Comparison of ENCODE assay signal across 17 cellular contexts in genomic region chr20:58102744-58103516, GRCh38.
DNase-seq lines count a peak whose midpoint lies in the region; ATAC-seq, FAIRE-seq and TF ChIP-seq lines count a peak whose summit lies in the region.
"Had no signal": no experiment of that assay in that cellular context is flagged by ENCODE, and none has a peak within 500 bp of the region (broad histone marks: within the 10 kb centered on the region; RNA-seq: fewer than 3 reads in every experiment).

No MANE protein-coding gene starts in this region.

- H3K27ac ChIP-seq in SK-N-SH (ENCODE audit: low read depth in 2 of 2, low read length in 1 of 2) = no peak overlapping the region
- H3K27ac ChIP-seq: gastrocnemius medialis had no signal

- H3K36me3 ChIP-seq in SK-N-SH (replicated peaks in 1 of 2; ENCODE audit: control insufficient read depth in 1 of 2, insufficient read depth in 2 of 2, low read length in 1 of 2) (no peaks in the 10 kb centered on the region), bronchial epithelial cell (ENCODE audit: control insufficient read depth, insufficient read depth, low read length) (no peaks in the 10 kb centered on the region)
- H3K36me3 ChIP-seq: gastrocnemius medialis, HAP-1 had no signal

- no peaks in the 10 kb centered on the region for H3K36me3 Mint-ChIP-seq in effector memory CD8-positive, alpha-beta T cell (ENCODE audit: insufficient read depth)
- H3K36me3 Mint-ChIP-seq: natural killer cell treated with Interleukin-12 subunit alpha and Interleukin-12 subunit beta and Interleukin-15 and Interleukin-18, amount 100 ng/mL, for 72 hours had no signal

- POLR2A ChIA-PET in SK-N-SH (lab: Yijun Ruan, JAX) = no interaction called here

- no peak overlapping the region for H3K9ac ChIP-seq in SK-N-SH

- H3K27ac Mint-ChIP-seq in effector memory CD8-positive, alpha-beta T cell = no peak overlapping the region
- H3K27ac Mint-ChIP-seq: natural killer cell treated with Interleukin-12 subunit alpha and Interleukin-12 subunit beta and Interleukin-15 and Interleukin-18, amount 100 ng/mL, for 72 hours had no signal

- no peak overlapping the region for H3K4me3 Mint-ChIP-seq in effector memory CD8-positive, alpha-beta T cell
- H3K4me3 Mint-ChIP-seq: natural killer cell treated with Interleukin-12 subunit alpha and Interleukin-12 subunit beta and Interleukin-15 and Interleukin-18, amount 100 ng/mL, for 72 hours had no signal

- no peak for DNase-seq in SK-N-SH
- DNase-seq in NCI-H146 treated with DMSO at 0.1 percent for 48 hours (lab: John Stamatoyannopoulos, UW; ENCODE audit: unreplicated experiment) = peak; percentile 67
- peak; percentile 61 for DNase-seq in bronchial epithelial cell (ENCODE audit: low read depth)
- peak in 2 of 3 experiments; percentile 5 to 45 for DNase-seq in stimulated activated CD4-positive, alpha-beta T cell treated with anti-CD3 and anti-CD28 coated beads, TNF-alpha, amount 100 ng/mL, for 24 hours (ENCODE audit: low read depth in 3 of 3)
- no peak for DNase-seq in GM03348 (ENCODE audit: low spot score)
- DNase-seq in posterior vena cava (ENCODE audit: low spot score) = no peak
- no peak for DNase-seq in effector memory CD8-positive, alpha-beta T cell
- DNase-seq: 8988T; activated effector memory CD4-positive, alpha-beta T cell treated with Interleukin-2 at 50 U/mL for 16 hours; gastrocnemius medialis; kidney; T1000 had no signal

- no peak for FAIRE-seq in bronchial epithelial cell (lab: Jason Lieb, UNC)
- FAIRE-seq: K562, kidney had no signal

- H3K4me3 ChIP-seq in SK-N-SH (ENCODE audit: low read depth in 2 of 2, low read length in 1 of 2) = no peak overlapping the region
- H3K4me3 ChIP-seq in bronchial epithelial cell (ENCODE audit: low read depth, low read length) = no peak overlapping the region
- H3K4me3 ChIP-seq: gastrocnemius medialis, HAP-1, K562, skin epidermis had no signal

- 79% methylated on average over 7 of the region's 7 CpGs for WGBS in SK-N-SH (ENCODE audit: low lambda C conversion rate)

- 0 out of 4 replicates have a peak, but pooled peaks of 1 of the 2 experiments have one; percentile 4 for TF ChIP-seq EP300 in SK-N-SH (IDR thresholded peaks at IDR 0.05; ENCODE audit: borderline replicate concordance in 1 of 2, low read depth in 1 of 2, low read length in 1 of 2)

- TF ChIP-seq RAD21 in SK-N-SH (IDR thresholded peaks at IDR 0.05; ENCODE audit: low read length) = no peak

- no peaks in the 10 kb centered on the region for H3F3A ChIP-seq in SK-N-SH (replicated peaks; ENCODE audit: insufficient read depth)

- no peaks in the 10 kb centered on the region for H3K9me2 ChIP-seq in SK-N-SH

- H2AFZ ChIP-seq in SK-N-SH (ENCODE audit: low read depth) = no peak overlapping the region

- no peak for ATAC-seq in SK-N-SH treated with all-trans-retinoic acid at 6 μM for 48 hours
- no peak for ATAC-seq in effector memory CD8-positive, alpha-beta T cell (replicated peaks)
- ATAC-seq: gastrocnemius medialis, K562 had no signal

- no peaks in the 10 kb centered on the region for H3K4me1 Mint-ChIP-seq in effector memory CD8-positive, alpha-beta T cell (ENCODE audit: low read depth in 2 of 2)

- no peaks in the 10 kb centered on the region for H3K79me2 ChIP-seq in SK-N-SH (ENCODE audit: insufficient read depth)

- CTCF ChIA-PET in SK-N-SH (lab: Yijun Ruan, JAX) = interaction anchor here (0.8 to 8.3 kb wide), 5 partner anchors 11 to 77 kb away, joined by 3 to 52 read pairs (median 3); no protein-coding TSS in a partner anchor

- peaks cover 58 to 60% of the 10 kb centered on the region in 2 donors for H3K27me3 Mint-ChIP-seq in effector memory CD8-positive, alpha-beta T cell

- H3K4me2 ChIP-seq in SK-N-SH = no peak overlapping the region

- H3K9me3 ChIP-seq in SK-N-SH = no peaks in the 10 kb centered on the region
- H3K9me3 ChIP-seq: gastrocnemius medialis, HAP-1 had no signal

- peaks cover 0 to 2% of the 10 kb centered on the region in 2 donors for H3K9me3 Mint-ChIP-seq in effector memory CD8-positive, alpha-beta T cell
- H3K9me3 Mint-ChIP-seq: natural killer cell treated with Interleukin-12 subunit alpha and Interleukin-12 subunit beta and Interleukin-15 and Interleukin-18, amount 100 ng/mL, for 72 hours had no signal

- TF ChIP-seq CTCF in SK-N-SH (IDR thresholded peaks at IDR 0.05) = no peak
- no peak for TF ChIP-seq CTCF in bronchial epithelial cell (IDR thresholded peaks at IDR 0.05; ENCODE audit: insufficient read depth, low read length, severe bottlenecking)

- H4K20me1 ChIP-seq in SK-N-SH (ENCODE audit: insufficient read depth) = no peaks in the 10 kb centered on the region

- H3K4me1 ChIP-seq in SK-N-SH (ENCODE audit: control insufficient read depth in 1 of 2, insufficient read depth in 2 of 2, low read depth in 1 of 2, low read length in 1 of 2) = peaks cover 0 to 8% of the 10 kb centered on the region in 2 experiments; a peak in 1 of 4 replicates
- H3K4me1 ChIP-seq: gastrocnemius medialis, HAP-1 had no signal

- H3K27me3 ChIP-seq in SK-N-SH (ENCODE audit: insufficient read depth) = no peaks in the 10 kb centered on the region
- H3K27me3 ChIP-seq in bronchial epithelial cell (ENCODE audit: control insufficient read depth, insufficient read depth, low read length) = peaks cover 1% of the 10 kb centered on the region
- H3K27me3 ChIP-seq: gastrocnemius medialis had no signal

- intact Hi-C loops in posterior vena cava (cut with DNase I) = loop anchor here in 1 of 2 donors (1.0 kb wide), 1 partner anchor 32 kb away; no protein-coding TSS in a partner anchor

TF ChIP-seq in SK-N-SH, 30 proteins besides CTCF, POLR2A, EP300 and RAD21:
- TF ChIP-seq TAF1 (IDR thresholded peaks at IDR 0.05; ENCODE audit: borderline replicate concordance, low read depth, low read length) = no peak
- no peak for TF ChIP-seq MEF2A (IDR thresholded peaks at IDR 0.05; ENCODE audit: borderline replicate concordance, low read depth)
- peak; percentile 16; the same call in 1 of the 2 replicates for TF ChIP-seq FOSL2 (IDR thresholded peaks at IDR 0.05; ENCODE audit: borderline replicate concordance, low read depth)
- TF ChIP-seq, protein P1, sequence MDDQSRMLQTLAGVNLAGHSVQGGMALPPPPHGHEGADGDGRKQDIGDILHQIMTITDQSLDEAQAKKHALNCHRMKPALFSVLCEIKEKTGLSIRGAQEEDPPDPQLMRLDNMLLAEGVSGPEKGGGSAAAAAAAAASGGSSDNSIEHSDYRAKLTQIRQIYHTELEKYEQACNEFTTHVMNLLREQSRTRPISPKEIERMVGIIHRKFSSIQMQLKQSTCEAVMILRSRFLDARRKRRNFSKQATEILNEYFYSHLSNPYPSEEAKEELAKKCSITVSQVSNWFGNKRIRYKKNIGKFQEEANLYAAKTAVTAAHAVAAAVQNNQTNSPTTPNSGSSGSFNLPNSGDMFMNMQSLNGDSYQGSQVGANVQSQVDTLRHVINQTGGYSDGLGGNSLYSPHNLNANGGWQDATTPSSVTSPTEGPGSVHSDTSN (IDR thresholded peaks at IDR 0.05) = 0 out of 2 replicates have a peak, but pooled peaks have one; percentile 4
- TF ChIP-seq FOXJ3 (CRISPR knock-in tag; IDR thresholded peaks at IDR 0.05) = no peak
TF ChIP-seq in SK-N-SH: peak in this region for 2.

TF ChIP-seq in SK-N-SH treated with all-trans-retinoic acid at 6 μM for 48 hours, 23 proteins besides CTCF, POLR2A, EP300 and RAD21:
- no peak for TF ChIP-seq GLIS3 (CRISPR knock-in tag; IDR thresholded peaks at IDR 0.05)
- no peak for TF ChIP-seq ZC3H10 (CRISPR knock-in tag; IDR thresholded peaks at IDR 0.05)
- no peak for TF ChIP-seq PPARA (CRISPR knock-in tag; IDR thresholded peaks at IDR 0.05; ENCODE audit: borderline replicate concordance)
- no peak for TF ChIP-seq ZNF565 (CRISPR knock-in tag; conservative IDR thresholded peaks at IDR 0.05; ENCODE audit: low read depth)
- TF ChIP-seq ESRRG (CRISPR knock-in tag; IDR thresholded peaks at IDR 0.05) = no peak
- TF ChIP-seq ZFP3 (CRISPR knock-in tag; IDR thresholded peaks at IDR 0.05) = no peak

Comparison
In these comparisons a context has a peak if more than half of its experiments do, and no peak if none do; other contexts are left out.
1. DNase-seq: peak in NCI-H146 treated with DMSO at 0.1 percent for 48 hours (single experiment), bronchial epithelial cell (single experiment) and stimulated activated CD4-positive, alpha-beta T cell treated with anti-CD3 and anti-CD28 coated beads, TNF-alpha, amount 100 ng/mL, for 24 hours (2 of 3); none in SK-N-SH (single experiment), GM03348 (single experiment), posterior vena cava (single experiment) and effector memory CD8-positive, alpha-beta T cell (0 of 3).